Comparison of ENCODE assay signal across 8 cellular contexts in the genomic region with DNA sequence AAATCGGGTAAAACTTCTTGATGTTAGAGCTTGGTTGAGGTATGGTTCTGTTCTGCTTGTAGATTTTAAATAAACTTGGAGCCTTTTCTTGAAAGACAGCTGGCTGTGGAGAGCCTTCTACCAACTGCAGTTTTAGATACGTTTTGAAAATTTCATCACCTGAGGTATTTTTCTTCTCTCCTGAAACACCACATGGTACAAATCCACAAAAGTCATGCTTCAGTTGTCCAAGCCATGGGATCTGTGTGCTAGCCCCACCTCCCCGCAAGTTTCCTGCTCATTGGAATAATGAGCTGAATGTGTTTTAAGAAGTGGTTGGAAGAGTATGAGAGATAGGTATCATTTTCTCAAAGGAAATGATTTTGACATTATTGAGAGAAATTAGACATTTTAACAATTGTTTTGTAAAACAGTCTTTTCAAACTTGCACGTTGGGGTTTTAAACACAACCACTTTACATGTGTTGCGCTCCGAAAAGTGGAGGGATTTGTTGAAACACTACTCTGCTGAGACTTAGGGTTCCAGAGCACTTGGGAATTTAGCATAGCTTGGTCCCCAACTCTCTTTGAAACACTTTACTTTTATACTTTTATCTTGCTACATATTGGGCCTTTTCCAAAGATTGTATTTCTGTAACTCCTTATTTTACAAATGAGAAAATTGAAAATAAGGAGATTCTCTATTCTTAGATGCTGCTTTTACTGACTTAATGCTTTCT. TPM values are rescaled to one million over a fixed set of nuclear protein-coding genes. Genes with fewer than 3 reads are reported as not detected.
DNase-seq lines count a peak whose midpoint lies in the region; ATAC-seq lines count a peak whose summit lies in the region.

No MANE protein-coding gene starts in this region.

- H3K36me3 Mint-ChIP-seq in activated T-cell treated with anti-CD3 and anti-CD28 coated beads, Interleukin-2, amount 50 U/mL, for 24 hours (ENCODE audit: low read depth), result peaks cover 22% of the 10 kb centered on the region

- H3K9me3 Mint-ChIP-seq in activated T-cell treated with anti-CD3 and anti-CD28 coated beads, Interleukin-2, amount 50 U/mL, for 24 hours, result no peaks in the 10 kb centered on the region

- ATAC-seq in GM21526 (IDR thresholded peaks at IDR 0.05; ENCODE audit: low FRiP score, unreplicated experiment), result no peak

- H3K27ac Mint-ChIP-seq in activated T-cell treated with anti-CD3 and anti-CD28 coated beads, Interleukin-2, amount 50 U/mL, for 24 hours, result peak overlapping the region; percentile 86

- H3K27me3 Mint-ChIP-seq in activated T-cell treated with anti-CD3 and anti-CD28 coated beads, Interleukin-2, amount 50 U/mL, for 24 hours, result no peaks in the 10 kb centered on the region

- H3K4me3 Mint-ChIP-seq in activated T-cell treated with anti-CD3 and anti-CD28 coated beads, Interleukin-2, amount 50 U/mL, for 24 hours, result peak overlapping the region; percentile 87

- no peak for DNase-seq in activated T-cell treated with anti-CD3 and anti-CD28 coated beads, Interleukin-2, amount 50 U/mL, for 24 hours
- DNase-seq in activated T-cell treated with anti-CD3 and anti-CD28 coated beads, Interleukin-2, amount 50 U/mL, for 48 hours, result no peak
- DNase-seq in NCI-H748 treated with DMSO at 0.1 percent for 48 hours (lab: John Stamatoyannopoulos, UW) (peak; percentile 21), dermis blood vessel endothelial cell (peak; percentile 27), myocyte (ENCODE audit: low read depth) (peak; percentile 24), NCI-H187 treated with DMSO at 0.1 percent for 48 hours (lab: John Stamatoyannopoulos, UW) (no peak), ecto neural progenitor cell (ENCODE audit: low spot score) (no peak)

- peaks cover 63% of the 10 kb centered on the region for H3K4me1 Mint-ChIP-seq in activated T-cell treated with anti-CD3 and anti-CD28 coated beads, Interleukin-2, amount 50 U/mL, for 24 hours (ENCODE audit: low read depth)

RNA-seq across cellular contexts. Expression of gene PPM1A, which starts 1.5 kb away (rescaled TPM):
- 23.1 and 42.1 TPM in 2 replicates for total RNA-seq in dermis blood vessel endothelial cell
- total RNA-seq in myocyte, result 27.5 and 29.6 TPM in 2 replicates
- polyA plus RNA-seq in myocyte (2012), result 32.7 TPM

Comparison
In these comparisons a context has a peak if more than half of its experiments do, and no peak if none do; other contexts are left out.
1. DNase-seq: peak in NCI-H748 treated with DMSO at 0.1 percent for 48 hours (single experiment), dermis blood vessel endothelial cell (single experiment) and myocyte (single experiment); none in activated T-cell treated with anti-CD3 and anti-CD28 coated beads, Interleukin-2, amount 50 U/mL, for 24 hours (single experiment), activated T-cell treated with anti-CD3 and anti-CD28 coated beads, Interleukin-2, amount 50 U/mL, for 48 hours (0 of 2), NCI-H187 treated with DMSO at 0.1 percent for 48 hours (single experiment) and ecto neural progenitor cell (single experiment).